37 cellular contexts compared by ENCODE assay signal in the genomic region with DNA sequence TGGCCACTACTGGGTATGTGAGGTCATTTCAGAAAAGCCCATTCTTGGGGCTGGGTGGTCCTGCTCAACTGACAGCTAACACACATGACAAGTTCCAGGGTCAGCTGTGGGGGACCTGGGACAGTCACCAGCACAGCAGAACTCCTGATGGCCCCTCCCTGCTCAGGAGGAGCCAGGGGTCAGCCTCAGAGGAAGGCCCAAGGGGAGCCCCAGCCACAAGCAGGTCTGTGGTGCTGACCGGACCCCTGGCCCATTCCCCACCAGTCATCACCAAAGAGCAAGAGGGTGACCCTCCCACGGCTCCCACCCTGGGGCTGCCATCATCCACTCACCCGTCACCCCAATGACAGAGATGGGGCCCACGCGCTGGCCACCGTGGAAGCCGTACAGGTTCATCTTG. TPM values are rescaled to one million over a fixed set of nuclear protein-coding genes. Genes with fewer than 3 reads are reported as not detected.
"Had no signal": no experiment of that assay in that cellular context is flagged by ENCODE, and none has a peak within 500 bp of the region (broad histone marks: within the 10 kb centered on the region; RNA-seq: fewer than 3 reads in every experiment).

No MANE protein-coding gene starts in this region.

- H3K27me3 Mint-ChIP-seq: activated CD4-positive, alpha-beta T cell treated with anti-CD3 and anti-CD28 coated beads, Interleukin-2, amount 10 ng/mL, durations not matched to agents 24 days and 14 days; activated CD8-positive, alpha-beta T cell treated with anti-CD3 and anti-CD28 coated beads for 36 hours; activated naive CD8-positive, alpha-beta T cell treated with anti-CD3 and anti-CD28 coated beads for 36 hours had no signal

- H3K27ac ChIP-seq: adrenal gland, body of pancreas, brain microvascular endothelial cell, VCaP had no signal

- ATAC-seq: activated CD8-positive, alpha-beta T cell treated with anti-CD3 and anti-CD28 coated beads for 36 hours; activated naive CD4-positive, alpha-beta T cell treated with anti-CD3 and anti-CD28 coated beads, Interleukin-2, amount 50 U/mL, for 72 hours; activated T-cell treated with anti-CD3 and anti-CD28 coated beads, Interleukin-2, amount 50 U/mL, for 4 hours; activated T-cell treated with anti-CD3 and anti-CD28 coated beads, Interleukin-2, amount 50 U/mL, for 72 hours; activated T-helper 17 cell treated with anti-CD3 and anti-CD28 coated beads, Interleukin-2, amount 50 U/mL, for 72 hours; body of pancreas had no signal

- H3K9me3 ChIP-seq: adrenal gland, body of pancreas, breast epithelium had no signal

- H3K4me1 ChIP-seq: adrenal gland, body of pancreas, breast epithelium had no signal

- H3K27ac Mint-ChIP-seq: activated B cell treated with CpG ODN at 0.5 μM for 24 hours; activated CD4-positive, alpha-beta memory T cell treated with anti-CD3 and anti-CD28 coated beads for 36 hours; activated CD4-positive, alpha-beta T cell treated with anti-CD3 and anti-CD28 coated beads, Interleukin-2, amount 10 ng/mL, durations not matched to agents 24 days and 14 days; activated CD8-positive, alpha-beta T cell treated with anti-CD3 and anti-CD28 coated beads for 36 hours; activated naive CD4-positive, alpha-beta T cell treated with anti-CD3 and anti-CD28 coated beads for 36 hours; activated naive CD8-positive, alpha-beta T cell treated with anti-CD3 and anti-CD28 coated beads for 36 hours; activated T-cell treated with anti-CD3 and anti-CD28 coated beads, Interleukin-2, amount 50 U/mL, for 72 hours; activated T-helper 1 cell treated with anti-CD3 and anti-CD28 coated beads, Interleukin-12 subunit alpha, Interleukin-12 subunit beta, Interleukin-2, Interleukin-4 antibody, amounts not matched to agents 30 ng/mL and 10 ng/mL and 1 ng/mL, durations not matched to agents 14 hours and 24 hours and 36 hours; T-helper 1 cell treated with Interleukin-12 subunit alpha and Interleukin-12 subunit beta and Interleukin-4 antibody, amounts not matched to agents 30 μg/mL and 1 μg/mL, for 36 hours; T-helper 2 cell treated with Interferon-gamma antibody and Interleukin-4, amounts not matched to agents 5 μg/mL and 100 μg/mL, for 36 hours had no signal

- H3K36me3 Mint-ChIP-seq: activated CD4-positive, alpha-beta memory T cell treated with anti-CD3 and anti-CD28 coated beads for 36 hours; activated naive CD4-positive, alpha-beta T cell treated with anti-CD3 and anti-CD28 coated beads, Interleukin-2, amount 50 U/mL, for 72 hours; activated naive CD8-positive, alpha-beta T cell treated with anti-CD3 and anti-CD28 coated beads for 36 hours had no signal

- H3K9me3 Mint-ChIP-seq: activated B cell treated with CpG ODN at 0.5 μM for 24 hours; activated CD4-positive, alpha-beta memory T cell treated with anti-CD3 and anti-CD28 coated beads for 36 hours; activated CD4-positive, alpha-beta T cell treated with anti-CD3 and anti-CD28 coated beads, Interleukin-2, amount 10 ng/mL, durations not matched to agents 24 days and 14 days; activated CD8-positive, alpha-beta T cell treated with anti-CD3 and anti-CD28 coated beads for 36 hours; activated naive CD4-positive, alpha-beta T cell treated with anti-CD3 and anti-CD28 coated beads for 36 hours; activated naive CD4-positive, alpha-beta T cell treated with anti-CD3 and anti-CD28 coated beads, Interleukin-2, amount 50 U/mL, for 72 hours; activated naive CD8-positive, alpha-beta T cell treated with anti-CD3 and anti-CD28 coated beads for 36 hours; activated T-cell treated with anti-CD3 and anti-CD28 coated beads, Interleukin-2, amount 50 U/mL, for 4 hours; activated T-cell treated with anti-CD3 and anti-CD28 coated beads, Interleukin-2, amount 50 U/mL, for 72 hours; activated T-helper 1 cell treated with anti-CD3 and anti-CD28 coated beads, Interleukin-12 subunit alpha, Interleukin-12 subunit beta, Interleukin-2, Interleukin-4 antibody, amounts not matched to agents 30 ng/mL and 10 ng/mL and 1 ng/mL, durations not matched to agents 14 hours and 24 hours and 36 hours; activated T-helper 17 cell treated with anti-CD3 and anti-CD28 coated beads, Interleukin-2, amount 50 U/mL, for 72 hours; T-helper 1 cell treated with Interleukin-12 subunit alpha and Interleukin-12 subunit beta and Interleukin-4 antibody, amounts not matched to agents 30 μg/mL and 1 μg/mL, for 36 hours; T-helper 2 cell treated with Interferon-gamma antibody and Interleukin-4, amounts not matched to agents 5 μg/mL and 100 μg/mL, for 36 hours had no signal

- DNase-seq: activated B cell treated with CpG ODN at 0.5 μM for 24 hours; activated CD4-positive, alpha-beta memory T cell treated with anti-CD3 and anti-CD28 coated beads for 36 hours; activated CD4-positive, alpha-beta T cell treated with anti-CD3 and anti-CD28 coated beads for 4 hours; activated CD4-positive, alpha-beta T cell treated with anti-CD3 and anti-CD28 coated beads, Interleukin-2, amount 10 ng/mL, durations not matched to agents 24 days and 14 days; activated CD4-positive, alpha-beta T cell treated with anti-CD3 and anti-CD28 coated beads, Interleukin-2, amount 50 U/mL, for 1 hour; activated CD4-positive, alpha-beta T cell treated with anti-CD3 and anti-CD28 coated beads, Interleukin-2, amount 50 U/mL, for 4 hours; activated CD4-positive, CD25-positive, alpha-beta regulatory T cell treated with anti-CD3 and anti-CD28 coated beads, Interleukin-2, amount 50 U/mL, for 72 hours; activated CD8-positive, alpha-beta memory T cell treated with anti-CD3 and anti-CD28 coated beads, Interleukin-2, amount 50 U/mL, for 4 hours; activated CD8-positive, alpha-beta T cell treated with anti-CD3 and anti-CD28 coated beads for 36 hours; activated effector memory CD4-positive, alpha-beta T cell treated with anti-CD3 and anti-CD28 coated beads, Interleukin-2, amount 50 U/mL, for 16 hours; activated gamma-delta T cell treated with Interleukin-2 at 50 U/mL for 16 hours; activated naive CD4-positive, alpha-beta T cell; activated naive CD4-positive, alpha-beta T cell treated with anti-CD3 and anti-CD28 coated beads for 36 hours; activated naive CD4-positive, alpha-beta T cell treated with anti-CD3 and anti-CD28 coated beads, Interleukin-2, amount 50 U/mL, for 16 hours; activated naive CD8-positive, alpha-beta T cell treated with anti-CD3 and anti-CD28 coated beads for 36 hours; activated T-cell treated with anti-CD3 and anti-CD28 coated beads for 4 hours; activated T-cell treated with anti-CD3 and anti-CD28 coated beads, Interleukin-2, amount 50 U/mL, for 1 hour; activated T-cell treated with anti-CD3 and anti-CD28 coated beads, Interleukin-2, amount 50 U/mL, for 4 hours; activated T-cell treated with anti-CD3 and anti-CD28 coated beads, Interleukin-2, amount 50 U/mL, for 72 hours; adrenal gland; amniotic stem cell; aorta; body of pancreas; brain microvascular endothelial cell; central memory CD4-positive, alpha-beta T cell; T-helper 1 cell; T-helper 2 cell; T-helper 9 cell had no signal

- H3K36me3 ChIP-seq: adrenal gland, brain microvascular endothelial cell, breast epithelium had no signal

- H3K4me1 Mint-ChIP-seq: activated B cell treated with CpG ODN at 0.5 μM for 24 hours; activated CD4-positive, alpha-beta T cell treated with anti-CD3 and anti-CD28 coated beads, Interleukin-2, amount 10 ng/mL, durations not matched to agents 24 days and 14 days; activated naive CD8-positive, alpha-beta T cell treated with anti-CD3 and anti-CD28 coated beads for 36 hours; activated T-helper 17 cell treated with anti-CD3 and anti-CD28 coated beads, Interleukin-2, amount 50 U/mL, for 72 hours had no signal

- FAIRE-seq: astrocyte, TTC549 had no signal

- H3K27me3 ChIP-seq: adrenal gland, body of pancreas, breast epithelium had no signal

- H3K4me3 ChIP-seq: adrenal gland, body of pancreas, breast epithelium had no signal

- H3K4me3 Mint-ChIP-seq: activated B cell treated with CpG ODN at 0.5 μM for 24 hours; activated CD4-positive, alpha-beta memory T cell treated with anti-CD3 and anti-CD28 coated beads for 36 hours; activated CD4-positive, alpha-beta T cell treated with anti-CD3 and anti-CD28 coated beads, Interleukin-2, amount 10 ng/mL, durations not matched to agents 24 days and 14 days; activated CD8-positive, alpha-beta T cell treated with anti-CD3 and anti-CD28 coated beads for 36 hours; activated naive CD4-positive, alpha-beta T cell treated with anti-CD3 and anti-CD28 coated beads for 36 hours; activated naive CD8-positive, alpha-beta T cell treated with anti-CD3 and anti-CD28 coated beads for 36 hours; activated T-cell treated with anti-CD3 and anti-CD28 coated beads, Interleukin-2, amount 50 U/mL, for 4 hours; activated T-cell treated with anti-CD3 and anti-CD28 coated beads, Interleukin-2, amount 50 U/mL, for 72 hours; activated T-helper 1 cell treated with anti-CD3 and anti-CD28 coated beads, Interleukin-12 subunit alpha, Interleukin-12 subunit beta, Interleukin-2, Interleukin-4 antibody, amounts not matched to agents 30 ng/mL and 10 ng/mL and 1 ng/mL, durations not matched to agents 14 hours and 24 hours and 36 hours; activated T-helper 17 cell treated with anti-CD3 and anti-CD28 coated beads, Interleukin-2, amount 50 U/mL, for 72 hours; T-helper 1 cell treated with Interleukin-12 subunit alpha and Interleukin-12 subunit beta and Interleukin-4 antibody, amounts not matched to agents 30 μg/mL and 1 μg/mL, for 36 hours; T-helper 2 cell treated with Interferon-gamma antibody and Interleukin-4, amounts not matched to agents 5 μg/mL and 100 μg/mL, for 36 hours had no signal

RNA-seq across cellular contexts. Expression of a gene that starts 18.0 kb away (rescaled TPM):
- total RNA-seq: activated B cell treated with CpG ODN at 0.5 μM for 24 hours had no signal
